20 cellular contexts compared by ENCODE assay signal in the genomic region with DNA sequence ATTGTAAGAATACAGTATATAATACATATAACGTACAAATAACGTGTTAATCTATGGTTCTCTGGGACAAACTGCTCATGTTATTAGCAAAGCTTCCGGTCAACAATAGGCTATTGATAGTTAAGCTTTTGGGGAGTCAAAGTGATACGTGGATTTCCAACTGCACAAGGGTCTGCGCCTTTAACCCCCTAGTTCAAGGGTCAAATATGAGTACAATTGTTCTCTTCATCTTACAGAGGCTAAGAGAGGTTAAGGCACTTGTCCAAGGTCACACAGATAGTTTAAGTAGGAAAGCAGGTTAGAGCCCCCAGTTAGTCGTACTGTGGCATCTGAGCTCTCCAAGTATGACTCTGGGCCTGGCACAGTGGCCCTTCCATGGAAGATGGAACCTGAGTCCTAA.
A peak's percentile ranks its signal among the peaks of the same experiment; 100 is the strongest.
DNase-seq lines count a peak whose midpoint lies in the region; ATAC-seq, FAIRE-seq and TF ChIP-seq lines count a peak whose summit lies in the region.
"Had no signal": no experiment of that assay in that cellular context is flagged by ENCODE, and none has a peak within 500 bp of the region (broad histone marks: within the 10 kb centered on the region; RNA-seq: fewer than 3 reads in every experiment).

No MANE protein-coding gene starts in this region.

- no peaks in the 10 kb centered on the region for H3K27me3 ChIP-seq in HepG2 (ENCODE audit: control insufficient read depth in 1 of 2, insufficient read depth in 2 of 2, low read length in 2 of 2)
- H3K27me3 ChIP-seq in right lobe of liver: no peaks in the 10 kb centered on the region
- H3K27me3 ChIP-seq in esophagus (ENCODE audit: control insufficient read depth in 1 of 2, insufficient read depth in 2 of 2, low read length in 2 of 2): no peaks in the 10 kb centered on the region
- no peaks in the 10 kb centered on the region for H3K27me3 ChIP-seq in neural cell (ENCODE audit: insufficient read depth, low read depth, low read length)

- 93% methylated on average over 6 of the region's 6 CpGs for WGBS in HepG2 (ENCODE audit: low lambda C conversion rate)
- 90% methylated on average over 6 of the region's 6 CpGs for WGBS in right lobe of liver (ENCODE audit: insufficient coverage, low coverage, low lambda C conversion rate, missing lambda C conversion rate)
- 89 to 92% methylated on average over 6 of the region's 6 CpGs for WGBS in esophagus, 2 donors

- ATAC-seq in HepG2 (no peak), right lobe of liver (no peak)
- ATAC-seq: K562 had no signal

- H4K20me1 ChIP-seq in HepG2 (ENCODE audit: insufficient read depth, low read length): no peaks in the 10 kb centered on the region
- H4K20me1 ChIP-seq in neural cell (ENCODE audit: insufficient read depth): no peaks in the 10 kb centered on the region

- CTCF ChIA-PET in HepG2 (lab: Yijun Ruan, JAX; ENCODE audit: low intra/inter-chr PET ratio, low total read pairs): no interaction called here

- H3K79me2 ChIP-seq in HepG2 (ENCODE audit: insufficient read depth, low read length): no peaks in the 10 kb centered on the region
- H3K79me2 ChIP-seq in neural cell (replicated peaks; ENCODE audit: insufficient read depth, low read length): no peaks in the 10 kb centered on the region

- BruUV-seq in HepG2 (replicated peaks; lab: Mats Ljungman, UMichigan): no TSS peak

- TF ChIP-seq EP300 in HepG2 (IDR thresholded peaks at IDR 0.05; ENCODE audit: low read depth in 2 of 2, low read length in 2 of 2): no peak
- TF ChIP-seq EP300 in HepG2 (CRISPR knock-in tag; IDR thresholded peaks at IDR 0.05; ENCODE audit: borderline replicate concordance): no peak
- TF ChIP-seq EP300 in neural cell (conservative IDR thresholded peaks at IDR 0.05; ENCODE audit: poor library complexity, severe bottlenecking): no peak

- TF ChIP-seq CTCF in HepG2 (CRISPR knock-in tag; IDR thresholded peaks at IDR 0.05) (no peak), right lobe of liver (IDR thresholded peaks at IDR 0.05) (no peak), neural cell (IDR thresholded peaks at IDR 0.05; ENCODE audit: poor library complexity, severe bottlenecking) (no peak), D721Med (IDR thresholded peaks at IDR 0.05; ENCODE audit: insufficient read depth, missing control alignments) (no peak)

- H3K4me1 ChIP-seq in HepG2 (ENCODE audit: insufficient read depth, low read length) (peaks cover 71% of the 10 kb centered on the region), right lobe of liver (peaks cover 0 to 7% (median 3%) of the 10 kb centered on the region in 4 donors), esophagus (ENCODE audit: control insufficient read depth in 2 of 2, insufficient read depth in 2 of 2, low read length in 1 of 2) (peaks cover 0 to 12% of the 10 kb centered on the region in 2 donors)

- FAIRE-seq in HepG2 (lab: Jason Lieb, UNC): no peak
- FAIRE-seq in D721Med (lab: Jason Lieb, UNC): no peak
- FAIRE-seq: GM12892, H1, HTR-8/SVneo, K562 had no signal

- H2AFZ ChIP-seq in HepG2 (ENCODE audit: low read length) (no peak overlapping the region), neural cell (ENCODE audit: low read depth, low read length) (no peak overlapping the region)

- no peak for TF ChIP-seq POLR2A in HepG2 (IDR thresholded peaks at IDR 0.05; ENCODE audit: insufficient read depth in 1 of 2, low read depth in 2 of 2, low read length in 2 of 2)
- no peak for TF ChIP-seq POLR2A in right lobe of liver (IDR thresholded peaks at IDR 0.05)

- no peaks in the 10 kb centered on the region for H3F3A ChIP-seq in neural cell (ENCODE audit: insufficient read depth, low read length, poor library complexity, severe bottlenecking)

- H3K27ac ChIP-seq in HepG2 (ENCODE audit: extremely low read length, insufficient read depth, low read length) (no peak overlapping the region), right lobe of liver (no peak overlapping the region), esophagus (ENCODE audit: low read depth in 2 of 2, low read length in 1 of 2) (peak overlapping the region; percentile 47 to 68), neural cell (ENCODE audit: low read length) (peak overlapping the region; percentile 70)
- H3K27ac ChIP-seq: 22Rv1 had no signal

- H3K4me3 ChIP-seq in HepG2 (replicated peaks in 1 of 3; ENCODE audit: insufficient read depth in 1 of 3, low read depth in 2 of 3, low read length in 3 of 3) (no peak overlapping the region), right lobe of liver (no peak overlapping the region), esophagus (ENCODE audit: low read depth in 1 of 2, low read length in 2 of 2) (no peak overlapping the region), neural cell (ENCODE audit: low read length) (peak overlapping the region; percentile 37)
- H3K4me3 ChIP-seq: HAP-1, K562 had no signal

- POLR2A ChIA-PET in HepG2 (lab: Yijun Ruan, JAX): interaction anchor here (0.8 kb wide), 1 partner anchor 316 kb away, joined by 3 read pairs; a partner anchor contains a TSS

- in situ Hi-C loops in HepG2 (cut with HindIII; ENCODE audit: extremely low pct_ligation_motif_present, low pct_unique_long_range_greater_than_20kb): no loop called here

- no peaks in the 10 kb centered on the region for H3K9me3 ChIP-seq in HepG2 (ENCODE audit: low read length)
- no peaks in the 10 kb centered on the region for H3K9me3 ChIP-seq in right lobe of liver
- no peaks in the 10 kb centered on the region for H3K9me3 ChIP-seq in esophagus (ENCODE audit: control insufficient read depth in 2 of 2, insufficient read depth in 1 of 2, low read depth in 1 of 2, low read length in 1 of 2)
- H3K9me3 ChIP-seq in neural cell (ENCODE audit: low read length): no peaks in the 10 kb centered on the region
- H3K9me3 ChIP-seq: HAP-1 had no signal

- TF ChIP-seq RAD21 in HepG2 (CRISPR knock-in tag; IDR thresholded peaks at IDR 0.05): no peak
- TF ChIP-seq RAD21 in neural cell (conservative IDR thresholded peaks at IDR 0.05): no peak

- no peaks in the 10 kb centered on the region for H3K9me2 ChIP-seq in neural cell (ENCODE audit: insufficient read depth, low read length)

- H3K9ac ChIP-seq in HepG2 (ENCODE audit: insufficient read depth, low read depth, low read length) (no peak overlapping the region), neural cell (ENCODE audit: low read length) (no peak overlapping the region)

- no peaks in the 10 kb centered on the region for H3K36me3 ChIP-seq in HepG2 (replicated peaks in 1 of 2; ENCODE audit: control insufficient read depth in 1 of 2, insufficient read depth in 2 of 2, low read length in 2 of 2)
- H3K36me3 ChIP-seq in right lobe of liver: no peaks in the 10 kb centered on the region
- no peaks in the 10 kb centered on the region for H3K36me3 ChIP-seq in esophagus (ENCODE audit: control insufficient read depth in 2 of 2, insufficient read depth in 2 of 2, low read length in 1 of 2)
- H3K36me3 ChIP-seq in neural cell (ENCODE audit: insufficient read depth, low read length): no peaks in the 10 kb centered on the region
- H3K36me3 ChIP-seq: HAP-1 had no signal

- H3K4me2 ChIP-seq in HepG2 (ENCODE audit: low read depth, low read length): no peak overlapping the region
- no peak overlapping the region for H3K4me2 ChIP-seq in neural cell (ENCODE audit: low read length)

- DNase-seq in HepG2 (ENCODE audit: low spot score) (no peak), right lobe of liver (no peak), D721Med (ENCODE audit: insufficient read length, low spot score) (no peak), NCI-H1417 treated with DMSO at 0.1 percent for 48 hours (lab: John Stamatoyannopoulos, UW) (no peak), A172 (ENCODE audit: low spot score) (no peak)
- DNase-seq: AML-193; C1 segment of cervical spinal cord; CD4-positive, alpha-beta T cell; DMS153; DND-41; GDM1; HFFc6 had no signal

- intact Hi-C loops in HepG2 (cut with micrococcal nuclease; ENCODE audit: unreplicated experiment) (no loop called here), right lobe of liver (cut with DNase I) (no loop called here)

TF ChIP-seq in HepG2, 621 proteins besides CTCF, POLR2A, EP300 and RAD21 (continues in another document):
- TF ChIP-seq NBN (conservative IDR thresholded peaks at IDR 0.05) (no peak), SKI (IDR thresholded peaks at IDR 0.05; ENCODE audit: partially characterized antibody) (no peak), CHD4 (IDR thresholded peaks at IDR 0.05; ENCODE audit: borderline replicate concordance, low read length) (no peak), CHD2 (IDR thresholded peaks at IDR 0.05; ENCODE audit: low read depth, low read length) (no peak)
- TF ChIP-seq, protein P1, sequence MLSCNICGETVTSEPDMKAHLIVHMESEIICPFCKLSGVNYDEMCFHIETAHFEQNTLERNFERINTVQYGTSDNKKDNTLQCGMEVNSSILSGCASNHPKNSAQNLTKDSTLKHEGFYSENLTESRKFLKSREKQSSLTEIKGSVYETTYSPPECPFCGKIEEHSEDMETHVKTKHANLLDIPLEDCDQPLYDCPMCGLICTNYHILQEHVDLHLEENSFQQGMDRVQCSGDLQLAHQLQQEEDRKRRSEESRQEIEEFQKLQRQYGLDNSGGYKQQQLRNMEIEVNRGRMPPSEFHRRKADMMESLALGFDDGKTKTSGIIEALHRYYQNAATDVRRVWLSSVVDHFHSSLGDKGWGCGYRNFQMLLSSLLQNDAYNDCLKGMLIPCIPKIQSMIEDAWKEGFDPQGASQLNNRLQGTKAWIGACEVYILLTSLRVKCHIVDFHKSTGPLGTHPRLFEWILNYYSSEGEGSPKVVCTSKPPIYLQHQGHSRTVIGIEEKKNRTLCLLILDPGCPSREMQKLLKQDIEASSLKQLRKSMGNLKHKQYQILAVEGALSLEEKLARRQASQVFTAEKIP (CRISPR knock-in tag; IDR thresholded peaks at IDR 0.05; ENCODE audit: borderline replicate concordance): no peak

TF ChIP-seq in neural cell, 6 proteins besides CTCF, POLR2A, EP300 and RAD21 (continues in another document):
- TF ChIP-seq MXI1 (conservative IDR thresholded peaks at IDR 0.05; ENCODE audit: poor library complexity, severe bottlenecking) (no peak), TAF1 (IDR thresholded peaks at IDR 0.05; ENCODE audit: low read depth) (no peak)

Comparison
In these comparisons a context has a peak if more than half of its experiments do, and no peak if none do; other contexts are left out.
1. H3K27ac ChIP-seq: peak in esophagus (2 of 2) and neural cell (single experiment); none in HepG2 (single experiment) and right lobe of liver (0 of 3).